8 cellular contexts compared by ENCODE assay signal in the genomic region with DNA sequence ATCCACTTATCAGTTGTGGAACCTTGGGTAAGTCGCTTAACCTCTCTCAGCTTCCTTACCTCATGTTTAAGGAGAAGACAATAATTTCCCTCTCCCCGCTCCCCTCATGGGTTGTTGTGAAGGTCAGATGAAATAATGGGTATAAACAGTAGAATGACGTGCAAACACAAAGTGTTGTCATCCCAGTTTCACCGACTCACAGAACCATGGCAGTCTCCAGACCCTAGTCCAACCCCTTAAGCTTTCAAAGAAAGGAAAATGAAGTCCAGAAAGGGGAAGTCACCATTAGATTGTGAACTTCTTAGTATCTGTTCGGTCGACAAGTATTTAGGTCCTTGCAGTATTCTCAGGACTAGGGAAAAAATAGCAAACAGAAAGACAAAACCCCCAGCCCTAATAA. TPM values are rescaled to one million over a fixed set of nuclear protein-coding genes. Genes with fewer than 3 reads are reported as not detected.
DNase-seq lines count a peak whose midpoint lies in the region; ATAC-seq and TF ChIP-seq lines count a peak whose summit lies in the region.

No MANE protein-coding gene starts in this region.

- TF ChIP-seq CTCF in lower lobe of right lung (IDR thresholded peaks at IDR 0.05), result no peak
- TF ChIP-seq CTCF in vagina (IDR thresholded peaks at IDR 0.05), result no peak

- H3K4me1 ChIP-seq in lower lobe of right lung (peaks cover 22% of the 10 kb centered on the region), vagina (peaks cover 32% of the 10 kb centered on the region)

- no peaks in the 10 kb centered on the region for H3K9me3 Mint-ChIP-seq in stimulated activated naive CD8-positive, alpha-beta T cell treated with anti-CD3 and anti-CD28 coated beads, Interleukin-15, Interleukin-2, amounts not matched to agents 100 ng/mL and 50 ng/mL, for 24 hours
- no peaks in the 10 kb centered on the region for H3K9me3 Mint-ChIP-seq in activated naive CD8-positive, alpha-beta T cell treated with anti-CD3 and anti-CD28 coated beads, Interleukin-2, amount 10 ng/mL, durations not matched to agents 7 days and 5 days

- POLR2A ChIA-PET in activated naive CD8-positive, alpha-beta T cell treated with anti-CD3 and anti-CD28 coated beads, Interleukin-2, amount 10 ng/mL, durations not matched to agents 7 days and 5 days (lab: Charles Lee), result interaction anchor here (1.1 kb wide), 1 partner anchor 11 kb away, joined by 4 read pairs; no protein-coding TSS in a partner anchor

- intact Hi-C loops in lower lobe of right lung (cut with DNase I) (no loop called here), vagina (cut with DNase I) (no loop called here)

- peak overlapping the region; percentile 91 for H3K4me3 ChIP-seq in lower lobe of right lung
- peak overlapping the region; percentile 84 to 97 for H3K4me3 ChIP-seq in vagina

- H3K4me3 Mint-ChIP-seq in stimulated activated naive CD8-positive, alpha-beta T cell treated with anti-CD3 and anti-CD28 coated beads, Interleukin-15, Interleukin-2, amounts not matched to agents 100 ng/mL and 50 ng/mL, for 24 hours, result peak overlapping the region; percentile 94
- H3K4me3 Mint-ChIP-seq in activated naive CD8-positive, alpha-beta T cell treated with anti-CD3 and anti-CD28 coated beads, Interleukin-2, amount 10 ng/mL, durations not matched to agents 7 days and 5 days, result peak overlapping the region; percentile 83

- H3K27ac ChIP-seq in lower lobe of right lung (peak overlapping the region; percentile 85), vagina (peak overlapping the region; percentile 95)

- H3K27me3 ChIP-seq in lower lobe of right lung (ENCODE audit: low read depth), result no peaks in the 10 kb centered on the region
- H3K27me3 ChIP-seq in vagina, result no peaks in the 10 kb centered on the region

- no peak for ATAC-seq in stimulated activated naive CD8-positive, alpha-beta T cell treated with anti-CD3 and anti-CD28 coated beads, Interleukin-15, Interleukin-2, amounts not matched to agents 100 U/mL and 50 U/mL, for 24 hours
- ATAC-seq in activated naive CD8-positive, alpha-beta T cell treated with anti-CD3 and anti-CD28 coated beads, Interleukin-2, amount 10 ng/mL, durations not matched to agents 7 days and 5 days (ENCODE audit: low read depth), result no peak
- ATAC-seq in lower lobe of right lung (no peak), GM18858 (IDR thresholded peaks at IDR 0.05; ENCODE audit: unreplicated experiment) (no peak)

- H3K36me3 ChIP-seq in lower lobe of right lung (peaks cover 20% of the 10 kb centered on the region), vagina (peaks cover 0 to 6% of the 10 kb centered on the region in 2 donors)

- H3K27ac Mint-ChIP-seq in stimulated activated naive CD8-positive, alpha-beta T cell treated with anti-CD3 and anti-CD28 coated beads, Interleukin-15, Interleukin-2, amounts not matched to agents 100 ng/mL and 50 ng/mL, for 24 hours, result peak overlapping the region; percentile 98
- peak overlapping the region; percentile 85 for H3K27ac Mint-ChIP-seq in activated naive CD8-positive, alpha-beta T cell treated with anti-CD3 and anti-CD28 coated beads, Interleukin-2, amount 10 ng/mL, durations not matched to agents 7 days and 5 days

- H3K36me3 Mint-ChIP-seq in stimulated activated naive CD8-positive, alpha-beta T cell treated with anti-CD3 and anti-CD28 coated beads, Interleukin-15, Interleukin-2, amounts not matched to agents 100 ng/mL and 50 ng/mL, for 24 hours (ENCODE audit: low read depth), result no peaks in the 10 kb centered on the region
- H3K36me3 Mint-ChIP-seq in activated naive CD8-positive, alpha-beta T cell treated with anti-CD3 and anti-CD28 coated beads, Interleukin-2, amount 10 ng/mL, durations not matched to agents 7 days and 5 days, result peaks cover 3% of the 10 kb centered on the region

- TF ChIP-seq POLR2A in vagina (IDR thresholded peaks at IDR 0.05), result no peak

- DNase-seq in stimulated activated naive CD8-positive, alpha-beta T cell treated with anti-CD3 and anti-CD28 coated beads, Interleukin-15, Interleukin-2, amounts not matched to agents 100 U/mL and 50 U/mL, for 24 hours, result no peak
- no peak for DNase-seq in activated naive CD8-positive, alpha-beta T cell treated with anti-CD3 and anti-CD28 coated beads, Interleukin-2, amount 10 ng/mL, durations not matched to agents 7 days and 5 days
- DNase-seq in lower lobe of right lung (no peak), vagina (ENCODE audit: extremely low spot score in 2 of 2) (no peak), epidermal melanocyte (ENCODE audit: insufficient read length, low spot score) (no peak), NCI-H1436 treated with DMSO at 0.1 percent for 48 hours (lab: John Stamatoyannopoulos, UW) (no peak)

- H3K27me3 Mint-ChIP-seq in stimulated activated naive CD8-positive, alpha-beta T cell treated with anti-CD3 and anti-CD28 coated beads, Interleukin-15, Interleukin-2, amounts not matched to agents 100 ng/mL and 50 ng/mL, for 24 hours, result no peaks in the 10 kb centered on the region
- no peaks in the 10 kb centered on the region for H3K27me3 Mint-ChIP-seq in activated naive CD8-positive, alpha-beta T cell treated with anti-CD3 and anti-CD28 coated beads, Interleukin-2, amount 10 ng/mL, durations not matched to agents 7 days and 5 days

- H3K9me3 ChIP-seq in lower lobe of right lung (no peaks in the 10 kb centered on the region), vagina (no peaks in the 10 kb centered on the region)

- peaks cover 28% of the 10 kb centered on the region for H3K4me1 Mint-ChIP-seq in stimulated activated naive CD8-positive, alpha-beta T cell treated with anti-CD3 and anti-CD28 coated beads, Interleukin-15, Interleukin-2, amounts not matched to agents 100 ng/mL and 50 ng/mL, for 24 hours (ENCODE audit: low read depth)
- peaks cover 19% of the 10 kb centered on the region for H3K4me1 Mint-ChIP-seq in activated naive CD8-positive, alpha-beta T cell treated with anti-CD3 and anti-CD28 coated beads, Interleukin-2, amount 10 ng/mL, durations not matched to agents 7 days and 5 days

RNA-seq across cellular contexts. Expression of gene LAMTOR2, which starts 1.1 kb away (rescaled TPM):
- total RNA-seq in activated naive CD8-positive, alpha-beta T cell treated with anti-CD3 and anti-CD28 coated beads, Interleukin-2, amount 10 ng/mL, durations not matched to agents 7 days and 5 days, result 10 to 100 TPM; 50.9 to 52.6 TPM
- total RNA-seq in lower lobe of right lung, result 66.5 TPM
- 73.9 TPM for total RNA-seq in vagina

RNA-seq across cellular contexts. Expression of gene UBQLN4, which starts 2.1 kb away (rescaled TPM):
- total RNA-seq in activated naive CD8-positive, alpha-beta T cell treated with anti-CD3 and anti-CD28 coated beads, Interleukin-2, amount 10 ng/mL, durations not matched to agents 7 days and 5 days, result 10 to 100 TPM; 31.9 to 37.9 TPM
- total RNA-seq in lower lobe of right lung (32.5 TPM), vagina (27.0 TPM)

RNA-seq across cellular contexts. Expression of gene RAB25, which starts 5.3 kb away (rescaled TPM):
- total RNA-seq in activated naive CD8-positive, alpha-beta T cell treated with anti-CD3 and anti-CD28 coated beads, Interleukin-2, amount 10 ng/mL, durations not matched to agents 7 days and 5 days, result under 1 TPM; 0.86 to 0.91 TPM
- total RNA-seq in lower lobe of right lung (58.0 TPM), vagina (52.1 TPM)

RNA-seq across cellular contexts. Expression of gene MEX3A, which starts 26.6 kb away (rescaled TPM):
- under 1 TPM; 0.09 to 0.11 TPM for total RNA-seq in activated naive CD8-positive, alpha-beta T cell treated with anti-CD3 and anti-CD28 coated beads, Interleukin-2, amount 10 ng/mL, durations not matched to agents 7 days and 5 days
- total RNA-seq in lower lobe of right lung (0.74 TPM), vagina (1.2 TPM)

RNA-seq across cellular contexts. Expression of gene SSR2, which starts 34.9 kb away (rescaled TPM):
- 100 to 1,000 TPM; 204 to 205 TPM for total RNA-seq in activated naive CD8-positive, alpha-beta T cell treated with anti-CD3 and anti-CD28 coated beads, Interleukin-2, amount 10 ng/mL, durations not matched to agents 7 days and 5 days
- total RNA-seq in lower lobe of right lung (207 TPM), vagina (187 TPM)

Comparison
In these comparisons a context has a peak if more than half of its experiments do, and no peak if none do; other contexts are left out.
1. RNA of gene RAB25, which starts 5.3 kb away (total RNA-seq): 58.0 TPM in lower lobe of right lung (single experiment) and 52.1 TPM in vagina (single experiment); 0.86 to 0.91 TPM in activated naive CD8-positive, alpha-beta T cell treated with anti-CD3 and anti-CD28 coated beads, Interleukin-2, amount 10 ng/mL, durations not matched to agents 7 days and 5 days; every median in the first group is over 10 times any median in the second.